ENCODE assay signal across 8 cellular contexts in the genomic region with DNA sequence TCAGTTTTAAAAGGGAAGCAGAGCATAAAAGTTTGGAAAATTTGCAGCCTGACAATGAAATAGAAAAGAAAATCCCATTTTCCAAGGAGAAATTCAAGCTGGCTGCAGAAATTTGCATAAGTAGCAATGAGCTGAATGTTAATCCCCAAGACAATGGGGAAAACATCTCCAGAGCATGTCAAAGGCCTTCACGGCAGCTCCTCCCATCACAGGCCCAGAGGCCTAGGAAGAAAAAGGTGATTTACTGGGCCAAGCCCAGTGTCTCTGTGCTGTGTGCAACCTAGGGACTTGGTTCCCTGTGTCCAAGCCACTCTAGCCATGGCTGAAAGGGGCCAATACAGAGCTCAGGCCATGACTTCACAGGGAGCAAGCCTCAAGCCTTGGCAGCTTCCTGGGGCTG. TPM values are rescaled to one million over a fixed set of nuclear protein-coding genes. Genes with fewer than 3 reads are reported as not detected.
"Had no signal": no experiment of that assay in that cellular context is flagged by ENCODE, and none has a peak within 500 bp of the region (broad histone marks: within the 10 kb centered on the region; RNA-seq: fewer than 3 reads in every experiment).

No MANE protein-coding gene starts in this region.

- H3K27ac ChIP-seq: GM23248 had no signal

- H3K9ac ChIP-seq: GM23248 had no signal

- DNase-seq: GM23248, H7, HCEC 1CT, IMR-90, KG1 had no signal

- H2AFZ ChIP-seq: GM23248 had no signal

- H3K4me3 ChIP-seq: GM23248, K562 had no signal

- ATAC-seq: K562 had no signal

RNA-seq across cellular contexts. Expression of a gene that starts 26.1 kb away (rescaled TPM):
- total RNA-seq: GM23248, H4, H7, HT1080, IMR-90, K562 had no signal
- polyA plus RNA-seq: GM23248, IMR-90, K562 had no signal

RNA-seq across cellular contexts. Expression of a gene that starts 33.8 kb away (rescaled TPM):
- total RNA-seq: GM23248, H4, H7, HT1080, IMR-90, K562 had no signal
- polyA plus RNA-seq: GM23248, IMR-90, K562 had no signal

RNA-seq across cellular contexts. Expression of a gene that starts 48.3 kb away (rescaled TPM):
- total RNA-seq: GM23248, H4, H7, HT1080, IMR-90, K562 had no signal
- polyA plus RNA-seq: GM23248, IMR-90, K562 had no signal

RNA-seq across cellular contexts. Expression of a gene that starts 49.8 kb away (rescaled TPM):
- total RNA-seq: GM23248, H4, H7, HT1080, IMR-90, K562 had no signal
- polyA plus RNA-seq: GM23248, IMR-90, K562 had no signal

RNA-seq across cellular contexts. Expression of a gene that starts 52.6 kb away (rescaled TPM):
- total RNA-seq: GM23248, H4, H7, HT1080, IMR-90, K562 had no signal
- polyA plus RNA-seq: GM23248, IMR-90, K562 had no signal
